Comparison of ENCODE assay signal across 8 cellular contexts in genomic region chr4:70734168-70734954, GRCh38. TPM values are rescaled to one million over a fixed set of nuclear protein-coding genes. Genes with fewer than 3 reads are reported as not detected.
DNase-seq lines count a peak whose midpoint lies in the region; ATAC-seq and TF ChIP-seq lines count a peak whose summit lies in the region.

No MANE protein-coding gene starts in this region.

- WGBS in endodermal cell (ENCODE audit: insufficient coverage in 1 of 2, insufficient read length in 1 of 2), 2 experiments, result 90 to 93% methylated on average over 5 of the region's 5 CpGs

- DNase-seq in ELR (ENCODE audit: low read depth) (peak; percentile 65), endodermal cell (no peak), SHP77 (lab: John Stamatoyannopoulos, UW) (no peak)
- DNase-seq in NK-92 treated with Interleukin-12 subunit alpha and Interleukin-12 subunit beta, amount 100 ng/mL, for 24 hours (lab: John Stamatoyannopoulos, UW), result no peak

- no peaks in the 10 kb centered on the region for H3K9me3 ChIP-seq in endodermal cell (ENCODE audit: control insufficient read depth, low read length)
- H3K9me3 ChIP-seq in muscle layer of duodenum (ENCODE audit: control insufficient read depth in 1 of 2, low read length in 2 of 2), result no peaks in the 10 kb centered on the region

- peaks cover 33% of the 10 kb centered on the region for H3K4me1 Mint-ChIP-seq in T-helper 1 cell treated with Interleukin-12 subunit alpha and Interleukin-12 subunit beta and Interleukin-4 antibody, amounts not matched to agents 30 μg/mL and 1 μg/mL, for 36 hours (ENCODE audit: low read depth)
- peaks cover 9% of the 10 kb centered on the region for H3K4me1 Mint-ChIP-seq in endodermal cell

- H3K4me1 ChIP-seq in endodermal cell (ENCODE audit: control insufficient read depth, insufficient read depth, low read length), result no peaks in the 10 kb centered on the region
- H3K4me1 ChIP-seq in muscle layer of duodenum (ENCODE audit: control insufficient read depth in 1 of 2, insufficient read depth in 2 of 2, low read length in 2 of 2), result peaks cover 3 to 4% of the 10 kb centered on the region in 2 donors

- H3K9ac ChIP-seq in endodermal cell (ENCODE audit: extremely low read depth, low read length, poor library complexity, severe bottlenecking), result no peak overlapping the region

- H3K27ac Mint-ChIP-seq in T-helper 1 cell treated with Interleukin-12 subunit alpha and Interleukin-12 subunit beta and Interleukin-4 antibody, amounts not matched to agents 30 μg/mL and 1 μg/mL, for 36 hours, result peak overlapping the region; percentile 82
- H3K27ac Mint-ChIP-seq in endodermal cell, result peak overlapping the region; percentile 39

- H3K27ac ChIP-seq in endodermal cell (ENCODE audit: low read depth, low read length) (peak overlapping the region; percentile 41), muscle layer of duodenum (ENCODE audit: low read length) (peak overlapping the region; percentile 64)

- peak; percentile 89 for ATAC-seq in GM19452 (IDR thresholded peaks at IDR 0.05; ENCODE audit: unreplicated experiment)
- peak; percentile 94 for ATAC-seq in HG03457 (IDR thresholded peaks at IDR 0.05; ENCODE audit: unreplicated experiment)

- H3K27me3 Mint-ChIP-seq in T-helper 1 cell treated with Interleukin-12 subunit alpha and Interleukin-12 subunit beta and Interleukin-4 antibody, amounts not matched to agents 30 μg/mL and 1 μg/mL, for 36 hours (ENCODE audit: low read depth), result no peaks in the 10 kb centered on the region
- H3K27me3 Mint-ChIP-seq in endodermal cell (ENCODE audit: insufficient read depth), result no peaks in the 10 kb centered on the region

- H3K36me3 Mint-ChIP-seq in T-helper 1 cell treated with Interleukin-12 subunit alpha and Interleukin-12 subunit beta and Interleukin-4 antibody, amounts not matched to agents 30 μg/mL and 1 μg/mL, for 36 hours (ENCODE audit: low read depth), result no peaks in the 10 kb centered on the region
- H3K36me3 Mint-ChIP-seq in endodermal cell (ENCODE audit: low read depth), result peaks cover 4% of the 10 kb centered on the region

- H3K9me3 Mint-ChIP-seq in T-helper 1 cell treated with Interleukin-12 subunit alpha and Interleukin-12 subunit beta and Interleukin-4 antibody, amounts not matched to agents 30 μg/mL and 1 μg/mL, for 36 hours, result no peaks in the 10 kb centered on the region
- no peaks in the 10 kb centered on the region for H3K9me3 Mint-ChIP-seq in endodermal cell

- no peak for TF ChIP-seq CTCF in endodermal cell (conservative IDR thresholded peaks at IDR 0.05)

- H3K4me3 ChIP-seq in endodermal cell (ENCODE audit: low read length), result no peak overlapping the region
- H3K4me3 ChIP-seq in muscle layer of duodenum (ENCODE audit: low read depth in 1 of 2, low read length in 2 of 2), result peak overlapping the region; percentile 31 to 66

- peak overlapping the region; percentile 74 for H3K4me3 Mint-ChIP-seq in T-helper 1 cell treated with Interleukin-12 subunit alpha and Interleukin-12 subunit beta and Interleukin-4 antibody, amounts not matched to agents 30 μg/mL and 1 μg/mL, for 36 hours
- H3K4me3 Mint-ChIP-seq in endodermal cell, result no peak overlapping the region

- H3K36me3 ChIP-seq in endodermal cell (ENCODE audit: control insufficient read depth, insufficient read depth, low read length), result no peaks in the 10 kb centered on the region
- no peaks in the 10 kb centered on the region for H3K36me3 ChIP-seq in muscle layer of duodenum (ENCODE audit: control insufficient read depth in 1 of 2, insufficient read depth in 2 of 2, low read length in 2 of 2)

- H3K27me3 ChIP-seq in endodermal cell (ENCODE audit: control insufficient read depth, insufficient read depth, low read length, poor library complexity, severe bottlenecking) (no peaks in the 10 kb centered on the region), muscle layer of duodenum (ENCODE audit: low read depth, low read length) (no peaks in the 10 kb centered on the region)

RNA-seq across cellular contexts. Expression of gene RUFY3, which starts 12.6 kb away (rescaled TPM):
- total RNA-seq in endodermal cell, result 10 to 100 TPM; 75.1 to 91.2 TPM
- polyA plus RNA-seq in endodermal cell (2013, experiment 1 of 2), result 75.2 TPM
- 85.9 TPM for polyA plus RNA-seq in endodermal cell (2013, experiment 2 of 2)

RNA-seq across cellular contexts. Expression of gene UTP3, which starts 46.0 kb away (rescaled TPM):
- 10 to 100 TPM; 36.0 to 37.8 TPM for total RNA-seq in endodermal cell
- polyA plus RNA-seq in endodermal cell (2013, experiment 1 of 2), result 26.7 TPM
- polyA plus RNA-seq in endodermal cell (2013, experiment 2 of 2), result 28.2 TPM
